10 cellular contexts compared by ENCODE assay signal in genomic region chr22:50581031-50581949, GRCh38. TPM values are rescaled to one million over a fixed set of nuclear protein-coding genes. Genes with fewer than 3 reads are reported as not detected.
DNase-seq lines count a peak whose midpoint lies in the region; ATAC-seq, FAIRE-seq and TF ChIP-seq lines count a peak whose summit lies in the region.
"Had no signal": no experiment of that assay in that cellular context is flagged by ENCODE, and none has a peak within 500 bp of the region (broad histone marks: within the 10 kb centered on the region; RNA-seq: fewer than 3 reads in every experiment).

No MANE protein-coding gene starts in this region.

- DNase-seq in activated naive CD4-positive, alpha-beta T cell treated with anti-CD3 and anti-CD28 coated beads for 36 hours: no peak
- no peak for DNase-seq in activated naive CD4-positive, alpha-beta T cell treated with Interleukin-2 at 50 U/mL for 16 hours
- DNase-seq in GM12878 (ENCODE audit: low read depth, low spot score) (no peak), lower lobe of right lung (peak; percentile 49), transverse colon (no peak), hypothalamus (lab: John Stamatoyannopoulos, UW) (no peak), RPMI8226 (no peak)
- DNase-seq: NCI-H2227 treated with DMSO at 0.1 percent for 48 hours had no signal

- H3K9me3 ChIP-seq in GM12878 (replicated peaks; ENCODE audit: control insufficient read depth, insufficient read depth, low read length): no peaks in the 10 kb centered on the region
- H3K9me3 ChIP-seq in lower lobe of right lung: no peaks in the 10 kb centered on the region
- no peaks in the 10 kb centered on the region for H3K9me3 ChIP-seq in transverse colon

- peak overlapping the region; percentile 82 for H3K4me2 ChIP-seq in GM12878 (ENCODE audit: control insufficient read depth, insufficient read depth)

- no peak for TF ChIP-seq CTCF in GM12878 (IDR thresholded peaks at IDR 0.05 in 2 of 3, conservative IDR thresholded peaks at IDR 0.05 in 1 of 3; ENCODE audit: control insufficient read depth in 2 of 3, extremely low read depth in 1 of 3, insufficient read depth in 1 of 3, low read depth in 3 of 3, low read length in 3 of 3)
- no peak for TF ChIP-seq CTCF in lower lobe of right lung (IDR thresholded peaks at IDR 0.05)
- no peak for TF ChIP-seq CTCF in transverse colon (IDR thresholded peaks at IDR 0.05)

- H3K4me1 ChIP-seq in GM12878 (ENCODE audit: control insufficient read depth, insufficient read depth, low read length) (peaks cover 15% of the 10 kb centered on the region), lower lobe of right lung (peaks cover 18% of the 10 kb centered on the region), transverse colon (peaks cover 15 to 31% (median 23%) of the 10 kb centered on the region in 4 donors)

- ATAC-seq in GM12878: no peak
- ATAC-seq in lower lobe of right lung: no peak
- ATAC-seq in HG03460 (IDR thresholded peaks at IDR 0.05; ENCODE audit: unreplicated experiment): no peak

- H3K9me3 Mint-ChIP-seq in activated naive CD4-positive, alpha-beta T cell treated with anti-CD3 and anti-CD28 coated beads for 36 hours: no peaks in the 10 kb centered on the region

- H3K4me1 Mint-ChIP-seq in activated naive CD4-positive, alpha-beta T cell treated with anti-CD3 and anti-CD28 coated beads for 36 hours (ENCODE audit: low read depth): peaks cover 35% of the 10 kb centered on the region

- H3K4me3 ChIP-seq in GM12878: peak overlapping the region; percentile 87
- H3K4me3 ChIP-seq in lower lobe of right lung: peak overlapping the region; percentile 70
- peak overlapping the region; percentile 71 to 89 (median 76) for H3K4me3 ChIP-seq in transverse colon

- no peaks in the 10 kb centered on the region for H3K27me3 Mint-ChIP-seq in activated naive CD4-positive, alpha-beta T cell treated with anti-CD3 and anti-CD28 coated beads for 36 hours (ENCODE audit: low read depth)

- TF ChIP-seq EP300 in GM12878 (IDR thresholded peaks at IDR 0.05; ENCODE audit: borderline replicate concordance in 1 of 2, control insufficient read depth in 1 of 2, low read depth in 2 of 2, low read length in 2 of 2) (no peak), transverse colon (IDR thresholded peaks at IDR 0.05; ENCODE audit: low read depth) (no peak)

- H3K27ac Mint-ChIP-seq in activated naive CD4-positive, alpha-beta T cell treated with anti-CD3 and anti-CD28 coated beads for 36 hours: peak overlapping the region; percentile 71

- H3K79me2 ChIP-seq in GM12878 (ENCODE audit: control insufficient read depth, insufficient read depth, low read length): peaks cover 20% of the 10 kb centered on the region

- POLR2A ChIA-PET in GM12878 (lab: Charles Lee): interaction anchor here (0.6 to 2.6 kb wide), 11 partner anchors 18 to 279 kb away, joined by 3 to 7 read pairs (median 4); partner anchors contain the start of genes ARSA, SYCE3 and TYMP

- H3K4me3 Mint-ChIP-seq in activated naive CD4-positive, alpha-beta T cell treated with anti-CD3 and anti-CD28 coated beads for 36 hours: peak overlapping the region; percentile 91

- TF ChIP-seq POLR2A in GM12878 (IDR thresholded peaks at IDR 0.05; ENCODE audit: low read depth, low read length): no peak
- TF ChIP-seq POLR2A in transverse colon (IDR thresholded peaks at IDR 0.05): no peak

- H3K27ac ChIP-seq in GM12878 (ENCODE audit: control insufficient read depth, insufficient read depth) (peak overlapping the region; percentile 94), lower lobe of right lung (peak overlapping the region; percentile 99), transverse colon (peak overlapping the region; percentile 99)

- peak overlapping the region; percentile 82 for H3K9ac ChIP-seq in GM12878 (ENCODE audit: control insufficient read depth, insufficient read depth, low read length)

- SMC1A ChIA-PET in GM12878 (lab: Charles Lee; ENCODE audit: uncharacterized antibody, unreplicated experiment): interaction anchor here (0.9 to 2.5 kb wide), 2 partner anchors 39 to 56 kb away, joined by 3 to 8 read pairs; partner anchors contain the start of gene SCO2

- TSS peak; percentile 76 for BruUV-seq in GM12878 (replicated peaks; lab: Mats Ljungman, UMichigan)

- intact Hi-C loops in activated naive CD4-positive, alpha-beta T cell treated with anti-CD3 and anti-CD28 coated beads for 36 hours (cut with micrococcal nuclease): no loop called here
- intact Hi-C loops in GM12878 (cut with micrococcal nuclease; ENCODE audit: unreplicated experiment) (loop anchor here (5.0 kb wide), 1 partner anchor 54 kb away; the partner anchor contains the start of gene SCO2), lower lobe of right lung (cut with DNase I) (no loop called here), transverse colon (cut with DNase I; ENCODE audit: low total_unique reads) (no loop called here)

- H3K36me3 Mint-ChIP-seq in activated naive CD4-positive, alpha-beta T cell treated with anti-CD3 and anti-CD28 coated beads for 36 hours (ENCODE audit: low read depth): peaks cover 23% of the 10 kb centered on the region

- no peaks in the 10 kb centered on the region for H3K27me3 ChIP-seq in GM12878 (replicated peaks in 1 of 2; ENCODE audit: control insufficient read depth in 2 of 2, insufficient read depth in 2 of 2, low read length in 1 of 2)
- H3K27me3 ChIP-seq in lower lobe of right lung (ENCODE audit: low read depth): no peaks in the 10 kb centered on the region
- no peaks in the 10 kb centered on the region for H3K27me3 ChIP-seq in transverse colon

- no peak for FAIRE-seq in GM12878 (lab: Jason Lieb, UNC)

- H4K20me1 ChIP-seq in GM12878 (ENCODE audit: control insufficient read depth, insufficient read depth): no peaks in the 10 kb centered on the region

- H2AFZ ChIP-seq in GM12878 (ENCODE audit: control insufficient read depth, low read depth, low read length): no peak overlapping the region

- no peak for TF ChIP-seq RAD21 in GM12878 (IDR thresholded peaks at IDR 0.05; ENCODE audit: insufficient read depth, low read depth, low read length)

- 86% methylated on average over 22 of the region's 22 CpGs for WGBS in GM12878 (ENCODE audit: insufficient coverage, insufficient replicate concordance, low lambda C conversion rate, missing lambda C conversion rate)
- WGBS in transverse colon (ENCODE audit: low coverage in 1 of 2), 2 donors: 92% methylated on average over 22 of the region's 22 CpGs; no CpG with 5 or more reads in 1 of the 2 donors

- in situ Hi-C loops in GM12878 (cut with MboI): no loop called here
- in situ Hi-C loops in transverse colon (cut with MboI; ENCODE audit: low pct_ligation_motif_present in 1 of 4, low pct_unique_long_range_greater_than_20kb in 1 of 4, low sequenced_read_pairs in 3 of 4): no loop called here

- CTCF ChIA-PET in activated naive CD4-positive, alpha-beta T cell treated with anti-CD3 and anti-CD28 coated beads for 36 hours (lab: Charles Lee): interaction anchor here (0.9 to 2.6 kb wide), 4 partner anchors 15 to 56 kb away, joined by 3 to 9 read pairs (median 6); partner anchors contain the start of gene SCO2
- CTCF ChIA-PET in GM12878 (lab: Yijun Ruan, JAX): interaction anchor here (0.6 to 3.0 kb wide), 5 partner anchors 18 to 1978 kb away, joined by 3 to 13 read pairs (median 4); partner anchors contain the start of gene SYCE3

- RAD21 ChIA-PET in GM12878 (lab: Charles Lee; ENCODE audit: unreplicated experiment): interaction anchor here (1.4 to 2.8 kb wide), 3 partner anchors 17 to 56 kb away, joined by 3 to 16 read pairs (median 7); partner anchors contain the start of gene SCO2

- H3K36me3 ChIP-seq in GM12878 (ENCODE audit: control insufficient read depth in 2 of 2, insufficient read depth in 2 of 2, low read length in 1 of 2) (peaks cover 4 to 6% of the 10 kb centered on the region in 2 experiments; a peak in 3 of 4 replicates), lower lobe of right lung (peaks cover 4% of the 10 kb centered on the region), transverse colon (no peaks in the 10 kb centered on the region)

RNA-seq across cellular contexts. Expression of gene CHKB, which starts 1.4 kb away (rescaled TPM):
- total RNA-seq in activated naive CD4-positive, alpha-beta T cell treated with anti-CD3 and anti-CD28 coated beads for 36 hours: 10 to 100 TPM; 71.0 to 81.4 TPM
- 97.2 and 101 TPM in 2 replicates for total RNA-seq in GM12878 (2013; cell fraction: nucleolus; rRNA removed)
- 53.5 and 58.4 TPM in 2 replicates for total RNA-seq in GM12878 (2014; rRNA removed)
- total RNA-seq in GM12878 (2014; rRNA removed; fragmentation: Illumina TruSeq; extraction: Trizol): 36.4 and 37.9 TPM in 2 replicates
- 57.5 and 62.4 TPM in 2 replicates for total RNA-seq in GM12878 (2021)
- 44.0 TPM for polyA plus RNA-seq in GM12878 (2011; ENCODE audit: low read depth)
- 46.7 and 56.3 TPM in 2 replicates for polyA plus RNA-seq in GM12878 (2011; rRNA removed)
- 45.3 and 53.9 TPM in 2 replicates for polyA plus RNA-seq in GM12878 (2011; cell fraction: cytosol; rRNA removed)
- polyA plus RNA-seq in GM12878 (2011; cell fraction: nucleus; rRNA removed): 254 and 292 TPM in 2 replicates
- polyA plus RNA-seq in GM12878 (2012): 62.2 and 66.5 TPM in 2 replicates
- 59.5 and 67.9 TPM in 2 replicates for polyA plus RNA-seq in GM12878 (2014; fragmentation: Illumina TruSeq; extraction: Trizol)
- polyA plus RNA-seq in GM12878 (2014; fragmentation: Nextera tagmentation; extraction: Ambion mirVana): 10 to 100 TPM in 1 of 2 experiments, 1 to 10 TPM in 1; 10.0 to 20.6 TPM
- polyA plus RNA-seq in GM12878 (2014; rRNA removed): 85.9 and 93.9 TPM in 2 replicates
- 10 to 100 TPM; 39.0 to 57.6 TPM for polyA plus RNA-seq in GM12878 (2016; fragmentation: Nextera tagmentation; extraction: Ambion mirVana)
- 11.6 and 22.6 TPM in 2 replicates for polyA minus RNA-seq in GM12878 (2011; rRNA and poly(A)+ RNA removed)
- polyA minus RNA-seq in GM12878 (2011; cell fraction: cytosol; rRNA and poly(A)+ RNA removed): 8.3 and 11.9 TPM in 2 replicates
- polyA minus RNA-seq in GM12878 (2011; cell fraction: nucleus; rRNA and poly(A)+ RNA removed): 30.1 and 48.3 TPM in 2 replicates
- total RNA-seq in lower lobe of right lung: 76.7 TPM
- 100 to 1,000 TPM in 1 of 4 donors, 10 to 100 TPM in 3; 74.8 to 232 (median 86.1) TPM for total RNA-seq in transverse colon

RNA-seq across cellular contexts. Expression of gene CPT1B, which starts 3.1 kb away (rescaled TPM):
- 10 to 100 TPM; 37.3 to 43.7 TPM for total RNA-seq in activated naive CD4-positive, alpha-beta T cell treated with anti-CD3 and anti-CD28 coated beads for 36 hours
- 75.2 and 82.7 TPM in 2 replicates for total RNA-seq in GM12878 (2013; cell fraction: nucleolus; rRNA removed)
- total RNA-seq in GM12878 (2014; rRNA removed): 28.3 and 28.9 TPM in 2 replicates
- 12.0 and 13.6 TPM in 2 replicates for total RNA-seq in GM12878 (2014; rRNA removed; fragmentation: Illumina TruSeq; extraction: Trizol)
- 37.0 and 40.8 TPM in 2 replicates for total RNA-seq in GM12878 (2021)
- polyA plus RNA-seq in GM12878 (2011; ENCODE audit: low read depth): 29.0 TPM
- 26.0 and 36.2 TPM in 2 replicates for polyA plus RNA-seq in GM12878 (2011; rRNA removed)
- polyA plus RNA-seq in GM12878 (2011; cell fraction: cytosol; rRNA removed): 30.5 and 42.8 TPM in 2 replicates
- 387 and 439 TPM in 2 replicates for polyA plus RNA-seq in GM12878 (2011; cell fraction: nucleus; rRNA removed)
- 44.1 and 46.1 TPM in 2 replicates for polyA plus RNA-seq in GM12878 (2012)
- 21.0 and 24.5 TPM in 2 replicates for polyA plus RNA-seq in GM12878 (2014; fragmentation: Illumina TruSeq; extraction: Trizol)
- 1 to 10 TPM; 3.5 to 5.7 TPM for polyA plus RNA-seq in GM12878 (2014; fragmentation: Nextera tagmentation; extraction: Ambion mirVana)
- polyA plus RNA-seq in GM12878 (2014; rRNA removed): 51.1 and 54.0 TPM in 2 replicates
- 10 to 100 TPM; 11.5 to 19.0 TPM for polyA plus RNA-seq in GM12878 (2016; fragmentation: Nextera tagmentation; extraction: Ambion mirVana)
- polyA minus RNA-seq in GM12878 (2011; rRNA and poly(A)+ RNA removed): 9.7 and 19.9 TPM in 2 replicates
- 3.0 and 5.3 TPM in 2 replicates for polyA minus RNA-seq in GM12878 (2011; cell fraction: cytosol; rRNA and poly(A)+ RNA removed)
- polyA minus RNA-seq in GM12878 (2011; cell fraction: nucleus; rRNA and poly(A)+ RNA removed): 29.0 and 38.0 TPM in 2 replicates
- total RNA-seq in lower lobe of right lung: 12.6 TPM
- 100 to 1,000 TPM in 1 of 4 donors, 10 to 100 TPM in 3; 34.2 to 111 (median 37.6) TPM for total RNA-seq in transverse colon

RNA-seq across cellular contexts. Expression of gene SYCE3, which starts 18.6 kb away (rescaled TPM):
- total RNA-seq in activated naive CD4-positive, alpha-beta T cell treated with anti-CD3 and anti-CD28 coated beads for 36 hours: 1 to 10 TPM in 1 of 2 experiments, under 1 TPM in 1; 0.91 to 2.0 TPM
- total RNA-seq in GM12878 (2013; cell fraction: nucleolus; rRNA removed): not detected in 2 replicates
- total RNA-seq in GM12878 (2014; rRNA removed): not detected in 2 replicates
- 0.76 TPM in 1 of 2 replicates, not detected in the other for total RNA-seq in GM12878 (2014; rRNA removed; fragmentation: Illumina TruSeq; extraction: Trizol)
- not detected in 2 replicates for total RNA-seq in GM12878 (2021)
- polyA plus RNA-seq in GM12878 (2011; ENCODE audit: low read depth): not detected
- 0.79 and 1.1 TPM in 2 replicates for polyA plus RNA-seq in GM12878 (2011; rRNA removed)
- polyA plus RNA-seq in GM12878 (2011; cell fraction: cytosol; rRNA removed): 0.64 TPM in 2 replicates
- polyA plus RNA-seq in GM12878 (2011; cell fraction: nucleus; rRNA removed): not detected in 2 replicates
- polyA plus RNA-seq in GM12878 (2012): 1.6 and 1.8 TPM in 2 replicates
- polyA plus RNA-seq in GM12878 (2014; fragmentation: Illumina TruSeq; extraction: Trizol): 0.38 TPM in 1 of 2 replicates, not detected in the other
- polyA plus RNA-seq in GM12878 (2014; fragmentation: Nextera tagmentation; extraction: Ambion mirVana): under 1 TPM; 0.76 to 0.91 TPM
- polyA plus RNA-seq in GM12878 (2014; rRNA removed): not detected in 2 replicates
- polyA plus RNA-seq in GM12878 (2016; fragmentation: Nextera tagmentation; extraction: Ambion mirVana): under 1 TPM in 1 of 2 experiments, not detected in 1; 0.43 TPM
- polyA minus RNA-seq in GM12878 (2011; rRNA and poly(A)+ RNA removed): not detected in 2 replicates
- polyA minus RNA-seq in GM12878 (2011; cell fraction: cytosol; rRNA and poly(A)+ RNA removed): not detected in 2 replicates
- not detected in 2 replicates for polyA minus RNA-seq in GM12878 (2011; cell fraction: nucleus; rRNA and poly(A)+ RNA removed)
- total RNA-seq in lower lobe of right lung: not detected
- not detected for total RNA-seq in transverse colon
- total RNA-seq: lung microvascular endothelial cell had no signal

RNA-seq across cellular contexts. Expression of gene MAPK8IP2, which starts 19.3 kb away (rescaled TPM):
- under 1 TPM; 0.05 to 0.15 TPM for total RNA-seq in activated naive CD4-positive, alpha-beta T cell treated with anti-CD3 and anti-CD28 coated beads for 36 hours
- 0.07 and 0.15 TPM in 2 replicates for total RNA-seq in GM12878 (2013; cell fraction: nucleolus; rRNA removed)
- total RNA-seq in GM12878 (2014; rRNA removed): 0.11 TPM in 2 replicates
- 0.04 and 0.05 TPM in 2 replicates for total RNA-seq in GM12878 (2014; rRNA removed; fragmentation: Illumina TruSeq; extraction: Trizol)
- total RNA-seq in GM12878 (2021): 0.13 and 0.21 TPM in 2 replicates
- 0.08 TPM for polyA plus RNA-seq in GM12878 (2011; ENCODE audit: low read depth)
- 0.01 and 0.03 TPM in 2 replicates for polyA plus RNA-seq in GM12878 (2011; rRNA removed)
- polyA plus RNA-seq in GM12878 (2011; cell fraction: cytosol; rRNA removed): 0.03 and 0.04 TPM in 2 replicates
- 0.13 and 0.25 TPM in 2 replicates for polyA plus RNA-seq in GM12878 (2011; cell fraction: nucleus; rRNA removed)
- 0.11 TPM in 2 replicates for polyA plus RNA-seq in GM12878 (2012)
- 0.01 TPM in 1 of 2 replicates, not detected in the other for polyA plus RNA-seq in GM12878 (2014; fragmentation: Illumina TruSeq; extraction: Trizol)
- polyA plus RNA-seq in GM12878 (2014; fragmentation: Nextera tagmentation; extraction: Ambion mirVana): not detected
- polyA plus RNA-seq in GM12878 (2014; rRNA removed): 0.08 and 0.13 TPM in 2 replicates
- polyA plus RNA-seq in GM12878 (2016; fragmentation: Nextera tagmentation; extraction: Ambion mirVana): not detected
- polyA minus RNA-seq in GM12878 (2011; rRNA and poly(A)+ RNA removed): 0.05 TPM in 1 of 2 replicates, not detected in the other
- polyA minus RNA-seq in GM12878 (2011; cell fraction: cytosol; rRNA and poly(A)+ RNA removed): not detected in 2 replicates
- 0.10 TPM in 1 of 2 replicates, not detected in the other for polyA minus RNA-seq in GM12878 (2011; cell fraction: nucleus; rRNA and poly(A)+ RNA removed)
- 1.7 TPM for total RNA-seq in lower lobe of right lung
- total RNA-seq in transverse colon: 1 to 10 TPM; 1.1 to 3.4 (median 1.8) TPM

RNA-seq across cellular contexts. Expression of gene KLHDC7B, which starts 35.6 kb away (rescaled TPM):
- total RNA-seq in activated naive CD4-positive, alpha-beta T cell treated with anti-CD3 and anti-CD28 coated beads for 36 hours: 1 to 10 TPM; 7.4 to 7.6 TPM
- total RNA-seq in GM12878 (2013; cell fraction: nucleolus; rRNA removed): 2.3 and 2.6 TPM in 2 replicates
- total RNA-seq in GM12878 (2014; rRNA removed): 1.3 and 1.5 TPM in 2 replicates
- 0.32 and 0.63 TPM in 2 replicates for total RNA-seq in GM12878 (2014; rRNA removed; fragmentation: Illumina TruSeq; extraction: Trizol)
- total RNA-seq in GM12878 (2021): 1.1 and 1.7 TPM in 2 replicates
- polyA plus RNA-seq in GM12878 (2011; ENCODE audit: low read depth): 0.26 TPM
- not detected in 2 replicates for polyA plus RNA-seq in GM12878 (2011; rRNA removed)
- polyA plus RNA-seq in GM12878 (2011; cell fraction: cytosol; rRNA removed): 0.01 and 0.03 TPM in 2 replicates
- polyA plus RNA-seq in GM12878 (2011; cell fraction: nucleus; rRNA removed): 0.03 and 0.04 TPM in 2 replicates
- polyA plus RNA-seq in GM12878 (2012): 1.5 and 1.9 TPM in 2 replicates
- polyA plus RNA-seq in GM12878 (2014; fragmentation: Illumina TruSeq; extraction: Trizol): 0.59 and 0.65 TPM in 2 replicates
- under 1 TPM in 1 of 2 experiments, not detected in 1; 0.05 TPM for polyA plus RNA-seq in GM12878 (2014; fragmentation: Nextera tagmentation; extraction: Ambion mirVana)
- 1.8 and 2.2 TPM in 2 replicates for polyA plus RNA-seq in GM12878 (2014; rRNA removed)
- polyA plus RNA-seq in GM12878 (2016; fragmentation: Nextera tagmentation; extraction: Ambion mirVana): 1 to 10 TPM in 1 of 2 experiments, under 1 TPM in 1; 0.72 to 1.1 TPM
- not detected in 2 replicates for polyA minus RNA-seq in GM12878 (2011; rRNA and poly(A)+ RNA removed)
- polyA minus RNA-seq in GM12878 (2011; cell fraction: cytosol; rRNA and poly(A)+ RNA removed): 0.31 TPM in 1 of 2 replicates, not detected in the other
- polyA minus RNA-seq in GM12878 (2011; cell fraction: nucleus; rRNA and poly(A)+ RNA removed): 0.10 TPM in 1 of 2 replicates, not detected in the other
- total RNA-seq in lower lobe of right lung: 0.77 TPM
- 1 to 10 TPM in 1 of 4 donors, under 1 TPM in 2, not detected in 1; 0.14 to 1.5 (median 0.32) TPM for total RNA-seq in transverse colon
- total RNA-seq: lung microvascular endothelial cell had no signal
